27 cellular contexts compared by ENCODE assay signal in the genomic region with DNA sequence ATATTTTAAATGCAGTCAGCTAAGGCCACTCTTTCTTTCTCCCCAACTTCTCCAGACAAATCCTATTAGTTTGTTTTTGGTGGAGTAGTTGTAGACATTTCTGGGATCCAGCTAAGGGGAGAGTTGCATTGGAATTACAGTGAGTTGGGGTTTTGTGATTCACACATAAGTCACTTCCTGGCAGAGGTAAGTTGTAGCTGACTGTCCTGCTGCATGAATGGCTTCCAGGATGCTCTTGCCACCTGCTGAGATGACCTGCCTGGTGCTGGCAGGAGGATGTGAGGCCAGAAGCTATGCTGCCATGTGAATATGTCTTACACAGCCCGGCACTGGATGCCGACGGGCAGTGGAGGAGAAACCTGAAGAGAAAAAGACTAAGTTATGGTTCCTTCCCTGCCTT.
DNase-seq lines count a peak whose midpoint lies in the region; ATAC-seq and TF ChIP-seq lines count a peak whose summit lies in the region.
"Had no signal": no experiment of that assay in that cellular context is flagged by ENCODE, and none has a peak within 500 bp of the region (broad histone marks: within the 10 kb centered on the region; RNA-seq: fewer than 3 reads in every experiment).

No MANE protein-coding gene starts in this region.

- no peak overlapping the region for H3K4me3 Mint-ChIP-seq in endodermal cell
- no peak overlapping the region for H3K4me3 Mint-ChIP-seq in osteocyte (ENCODE audit: unreplicated experiment)
- no peak overlapping the region for H3K4me3 Mint-ChIP-seq in GM23338
- H3K4me3 Mint-ChIP-seq: activated CD4-positive, alpha-beta T cell treated with anti-CD3 and anti-CD28 coated beads for 36 hours; CD14-positive monocyte; effector memory CD8-positive, alpha-beta T cell; stimulated activated naive CD8-positive, alpha-beta T cell treated with anti-CD3 and anti-CD28 coated beads, Interleukin-15, Interleukin-2, amounts not matched to agents 100 ng/mL and 50 ng/mL, for 24 hours; T-helper 1 cell treated with Interleukin-12 subunit alpha and Interleukin-12 subunit beta and Interleukin-4 antibody, amounts not matched to agents 30 μg/mL and 1 μg/mL, for 36 hours had no signal

- H3K36me3 ChIP-seq in endodermal cell (ENCODE audit: control insufficient read depth, insufficient read depth, low read length) (no peaks in the 10 kb centered on the region), mesendoderm (ENCODE audit: control insufficient read depth, insufficient read depth, low read length) (no peaks in the 10 kb centered on the region), GM23338 (ENCODE audit: insufficient read depth) (no peaks in the 10 kb centered on the region)
- H3K36me3 ChIP-seq: esophagus muscularis mucosa, left lung, neutrophil, vagina had no signal

- ATAC-seq in GM23338 (no peak), GM21526 (IDR thresholded peaks at IDR 0.05; ENCODE audit: low FRiP score, unreplicated experiment) (no peak)
- ATAC-seq: activated CD4-positive, alpha-beta T cell treated with anti-CD3 and anti-CD28 coated beads for 36 hours; effector memory CD8-positive, alpha-beta T cell; GM12878; left lung had no signal

- H3K4me2 ChIP-seq in mesendoderm (ENCODE audit: low read length) (no peak overlapping the region), GM23338 (no peak overlapping the region)

- no peaks in the 10 kb centered on the region for H3K9me2 ChIP-seq in GM23338 (ENCODE audit: insufficient read depth)

- H3K27me3 ChIP-seq in endodermal cell (ENCODE audit: control insufficient read depth, insufficient read depth, low read length, poor library complexity, severe bottlenecking) = no peaks in the 10 kb centered on the region
- H3K27me3 ChIP-seq in mesendoderm (ENCODE audit: insufficient read depth, low read length, poor library complexity) = no peaks in the 10 kb centered on the region
- H3K27me3 ChIP-seq in GM23338 (ENCODE audit: insufficient read depth) = no peaks in the 10 kb centered on the region
- H3K27me3 ChIP-seq: esophagus muscularis mucosa, left lung, neutrophil, vagina had no signal

- H4K8ac ChIP-seq in mesendoderm (ENCODE audit: low read depth, low read length) = no peak overlapping the region

- no peak overlapping the region for H2BK15ac ChIP-seq in mesendoderm (replicated peaks; ENCODE audit: low read depth)

- no peak overlapping the region for H3K4ac ChIP-seq in mesendoderm (ENCODE audit: low read depth, low read length)

- no peaks in the 10 kb centered on the region for H3K9me3 Mint-ChIP-seq in endodermal cell
- H3K9me3 Mint-ChIP-seq in osteocyte (ENCODE audit: unreplicated experiment) = peaks cover 4% of the 10 kb centered on the region
- H3K9me3 Mint-ChIP-seq in GM23338 = peaks cover 10% of the 10 kb centered on the region; the same call in 2 of the 3 replicates
- H3K9me3 Mint-ChIP-seq: T-helper 1 cell treated with Interleukin-12 subunit alpha and Interleukin-12 subunit beta and Interleukin-4 antibody, amounts not matched to agents 30 μg/mL and 1 μg/mL, for 36 hours had no signal

- no peaks in the 10 kb centered on the region for H3K4me1 ChIP-seq in endodermal cell (ENCODE audit: control insufficient read depth, insufficient read depth, low read length)
- no peaks in the 10 kb centered on the region for H3K4me1 ChIP-seq in mesendoderm (ENCODE audit: control insufficient read depth, low read depth, low read length)
- H3K4me1 ChIP-seq in GM23338 (ENCODE audit: insufficient read depth) = no peaks in the 10 kb centered on the region
- H3K4me1 ChIP-seq: esophagus muscularis mucosa, left lung, vagina had no signal

- H3K27ac ChIP-seq in endodermal cell (ENCODE audit: low read depth, low read length) (no peak overlapping the region), mesendoderm (ENCODE audit: low read depth, low read length) (no peak overlapping the region), GM23338 (ENCODE audit: low read depth) (no peak overlapping the region)
- H3K27ac ChIP-seq: esophagus muscularis mucosa, left lung, neutrophil, vagina had no signal

- H3K56ac ChIP-seq in mesendoderm (ENCODE audit: low read length) = no peak overlapping the region

- no peak overlapping the region for H4K5ac ChIP-seq in mesendoderm (ENCODE audit: low read length)

- no peaks in the 10 kb centered on the region for H4K20me1 ChIP-seq in GM23338 (replicated peaks; ENCODE audit: insufficient read depth)

- H2AK5ac ChIP-seq in mesendoderm (ENCODE audit: low read length) = no peak overlapping the region

- H3K79me2 ChIP-seq in mesendoderm (ENCODE audit: control insufficient read depth, insufficient read depth, low read length) (no peaks in the 10 kb centered on the region), GM23338 (replicated peaks; ENCODE audit: insufficient read depth) (no peaks in the 10 kb centered on the region)

- H3K27ac Mint-ChIP-seq in endodermal cell (no peak overlapping the region), osteocyte (ENCODE audit: unreplicated experiment) (no peak overlapping the region), GM23338 (no peak overlapping the region)
- H3K27ac Mint-ChIP-seq: activated CD4-positive, alpha-beta T cell treated with anti-CD3 and anti-CD28 coated beads for 36 hours; CD14-positive monocyte; effector memory CD8-positive, alpha-beta T cell; stimulated activated naive CD8-positive, alpha-beta T cell treated with anti-CD3 and anti-CD28 coated beads, Interleukin-15, Interleukin-2, amounts not matched to agents 100 ng/mL and 50 ng/mL, for 24 hours; T-helper 1 cell treated with Interleukin-12 subunit alpha and Interleukin-12 subunit beta and Interleukin-4 antibody, amounts not matched to agents 30 μg/mL and 1 μg/mL, for 36 hours had no signal

- DNase-seq in HS-5 (ENCODE audit: low read depth) = peak; percentile 3
- DNase-seq in RKO (ENCODE audit: low spot score) = peak; percentile 64
- peak; percentile 63 for DNase-seq in endodermal cell
- peak; percentile 51 for DNase-seq in mesendoderm
- no peak for DNase-seq in osteocyte (ENCODE audit: extremely low spot score, unreplicated experiment)
- no peak for DNase-seq in mesenteric fat pad (ENCODE audit: low spot score)
- no peak for DNase-seq in GM23338 (ENCODE audit: low spot score)
- DNase-seq: activated CD4-positive, alpha-beta T cell treated with anti-CD3 and anti-CD28 coated beads for 36 hours; activated CD8-positive, alpha-beta memory T cell treated with anti-CD3 and anti-CD28 coated beads for 24 hours; activated T-cell treated with anti-CD3 and anti-CD28 coated beads, Interleukin-2, amount 50 U/mL, for 1 hour; cortex of kidney; effector memory CD8-positive, alpha-beta T cell; GOT3; left lung; NCI-H1092 treated with DMSO at 0.1 percent for 48 hours; NCI-H187 treated with DMSO at 0.1 percent for 48 hours; NCI-H2171 treated with DMSO at 0.1 percent for 48 hours; NCI-H524 treated with DMSO at 0.1 percent for 48 hours; RPMI8226 had no signal

- no peaks in the 10 kb centered on the region for H3K9me3 ChIP-seq in endodermal cell (ENCODE audit: control insufficient read depth, low read length)
- H3K9me3 ChIP-seq: esophagus muscularis mucosa, left lung, neutrophil, vagina had no signal

- H3K27me3 Mint-ChIP-seq in endodermal cell (ENCODE audit: insufficient read depth) = no peaks in the 10 kb centered on the region
- H3K27me3 Mint-ChIP-seq in osteocyte (ENCODE audit: unreplicated experiment) = no peaks in the 10 kb centered on the region
- H3K27me3 Mint-ChIP-seq in GM23338 (ENCODE audit: insufficient read depth, low read depth, poor library complexity) = peaks cover 1% of the 10 kb centered on the region
- H3K27me3 Mint-ChIP-seq: activated CD4-positive, alpha-beta T cell treated with anti-CD3 and anti-CD28 coated beads for 36 hours; effector memory CD8-positive, alpha-beta T cell had no signal

- H3F3A ChIP-seq in GM23338 (replicated peaks; ENCODE audit: low read depth) = no peaks in the 10 kb centered on the region

- H2BK120ac ChIP-seq in mesendoderm (ENCODE audit: low read depth, low read length) = no peak overlapping the region

- H3K4me1 Mint-ChIP-seq in endodermal cell (no peaks in the 10 kb centered on the region), osteocyte (ENCODE audit: unreplicated experiment) (no peaks in the 10 kb centered on the region), GM23338 (peaks cover 7% of the 10 kb centered on the region)
- H3K4me1 Mint-ChIP-seq: activated CD4-positive, alpha-beta T cell treated with anti-CD3 and anti-CD28 coated beads for 36 hours; CD14-positive monocyte had no signal

- H2BK5ac ChIP-seq in mesendoderm (ENCODE audit: low read length) = no peak overlapping the region

- H3K36me3 Mint-ChIP-seq in endodermal cell (ENCODE audit: low read depth) = no peaks in the 10 kb centered on the region
- no peaks in the 10 kb centered on the region for H3K36me3 Mint-ChIP-seq in osteocyte (ENCODE audit: unreplicated experiment)
- peaks cover 4% of the 10 kb centered on the region; the same call in 2 of the 3 replicates for H3K36me3 Mint-ChIP-seq in GM23338 (ENCODE audit: low read depth)
- H3K36me3 Mint-ChIP-seq: CD14-positive monocyte had no signal

- no peak overlapping the region for H2AFZ ChIP-seq in GM23338

- no peak overlapping the region for H3K9ac ChIP-seq in endodermal cell (ENCODE audit: extremely low read depth, low read length, poor library complexity, severe bottlenecking)
- H3K9ac ChIP-seq in mesendoderm (ENCODE audit: low read length) = no peak overlapping the region

- H3K4me3 ChIP-seq in endodermal cell (ENCODE audit: low read length) = no peak overlapping the region
- no peak overlapping the region for H3K4me3 ChIP-seq in mesendoderm (ENCODE audit: low read length)
- H3K4me3 ChIP-seq in GM23338 = no peak overlapping the region
- H3K4me3 ChIP-seq: esophagus muscularis mucosa, GM12878, left lung, vagina had no signal

- H3K79me1 ChIP-seq in mesendoderm (ENCODE audit: low read length) = no peaks in the 10 kb centered on the region

- H3K18ac ChIP-seq in mesendoderm (ENCODE audit: low read length) = no peak overlapping the region

- H3K23ac ChIP-seq in mesendoderm (ENCODE audit: low read length) = no peak overlapping the region

- TF ChIP-seq CTCF in endodermal cell (conservative IDR thresholded peaks at IDR 0.05) = no peak
- no peak for TF ChIP-seq CTCF in osteocyte (IDR thresholded peaks at IDR 0.05)
- TF ChIP-seq CTCF in GM23338 (conservative IDR thresholded peaks at IDR 0.05; ENCODE audit: low read depth in 2 of 2) = no peak

- 94 to 100% methylated on average over 3 of the region's 3 CpGs for WGBS in endodermal cell (ENCODE audit: insufficient coverage in 1 of 2, insufficient read length in 1 of 2), 2 experiments
- no CpG with 5 or more reads among the region's 3 CpGs for WGBS in mesendoderm (ENCODE audit: extremely low coverage, insufficient coverage, low lambda C conversion rate)

TF ChIP-seq in GM23338, 12 proteins besides CTCF, POLR2A, EP300 and RAD21 (continues in another document):
- no peak for TF ChIP-seq NANOG (IDR thresholded peaks at IDR 0.05; ENCODE audit: borderline replicate concordance)
- no peak for TF ChIP-seq CREB1 (CRISPR knock-in tag; IDR thresholded peaks at IDR 0.05; ENCODE audit: low read depth)

Comparison
In these comparisons a context has a peak if more than half of its experiments do, and no peak if none do; other contexts are left out.
1. DNase-seq: peak in HS-5 (single experiment), RKO (single experiment), endodermal cell (single experiment) and mesendoderm (single experiment); none in osteocyte (single experiment), mesenteric fat pad (single experiment) and GM23338 (single experiment).